8 cellular contexts compared by ENCODE assay signal in the genomic region with DNA sequence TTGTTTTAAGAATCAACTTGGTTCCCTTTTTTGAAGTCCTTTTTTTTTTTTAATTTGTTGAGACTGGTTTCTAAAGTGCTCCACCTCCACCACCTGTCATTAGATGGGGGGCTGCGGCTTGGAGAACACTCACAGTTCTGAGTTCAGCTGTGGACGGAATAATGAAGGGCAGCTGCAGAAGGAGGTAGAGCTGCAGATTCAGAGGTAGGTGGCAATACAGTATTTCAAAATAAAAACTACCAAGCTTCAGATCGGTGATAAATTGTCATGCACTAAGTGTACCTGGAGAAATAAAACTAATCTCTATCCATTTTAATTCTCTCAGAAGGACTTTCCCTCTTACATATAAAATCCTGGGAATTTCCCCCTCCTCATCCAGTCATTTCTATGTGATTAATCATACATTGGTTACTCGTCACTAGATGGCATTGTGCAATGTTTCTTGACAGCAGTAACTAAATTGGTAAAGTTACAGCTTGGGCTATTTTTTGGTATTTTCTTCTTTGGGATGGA.
DNase-seq lines count a peak whose midpoint lies in the region; ATAC-seq and TF ChIP-seq lines count a peak whose summit lies in the region.

No MANE protein-coding gene starts in this region.

- H3K23ac ChIP-seq in trophoblast cell (ENCODE audit: low read length) = no peak overlapping the region

- H3K36me3 Mint-ChIP-seq in CD4-positive, alpha-beta memory T cell = peaks cover 3% of the 10 kb centered on the region in 2 donors

- intact Hi-C loops in CD4-positive, alpha-beta memory T cell (cut with micrococcal nuclease) = loop anchor here (1.0 to 5.0 kb wide), 5 partner anchors 12 to 491 kb away; no protein-coding TSS in a partner anchor
- intact Hi-C loops in PC-3 (cut with micrococcal nuclease) = loop anchor here (1.0 to 5.0 kb wide), 6 partner anchors 32 to 491 kb away; partner anchors contain the start of gene DNAH7

- peak overlapping the region; percentile 20; the same call in 1 of the 2 replicates for H2AFZ ChIP-seq in PC-3 (ENCODE audit: low read length)
- H2AFZ ChIP-seq in trophoblast cell (ENCODE audit: insufficient read depth, low read length, poor library complexity) = no peak overlapping the region

- peak overlapping the region; percentile 73 for H4K8ac ChIP-seq in trophoblast cell (ENCODE audit: low read depth, low read length)

- no CpG with 5 or more reads among the region's 4 CpGs for WGBS in trophoblast cell (ENCODE audit: extremely low coverage, insufficient coverage, insufficient read length)

- H3K27ac Mint-ChIP-seq in CD4-positive, alpha-beta memory T cell = peak overlapping the region in 6 of 7 donors; percentile 36 to 93 (median 90)

- no peak overlapping the region for H3K27ac ChIP-seq in CD4-positive, alpha-beta memory T cell (ENCODE audit: low read depth, low read length)
- H3K27ac ChIP-seq in PC-3 (ENCODE audit: low read length) (peak overlapping the region; percentile 45), trophoblast cell (ENCODE audit: low read depth, low read length) (peak overlapping the region; percentile 25)

- no peak overlapping the region for H2BK12ac ChIP-seq in trophoblast cell (ENCODE audit: low read length)

- H3K14ac ChIP-seq in trophoblast cell (ENCODE audit: low read length) = no peak overlapping the region

- H3K4me2 ChIP-seq in PC-3 (ENCODE audit: low read length) (peak overlapping the region; percentile 51), trophoblast cell (ENCODE audit: low read length) (no peak overlapping the region)

- no peaks in the 10 kb centered on the region for H3K79me1 ChIP-seq in trophoblast cell (ENCODE audit: low read length)

- no peak overlapping the region for H3K4ac ChIP-seq in trophoblast cell (ENCODE audit: low read depth, low read length)

- BruUV-seq in PC-3 (replicated peaks; lab: Mats Ljungman, UMichigan) = no TSS peak

- H3K4me3 Mint-ChIP-seq in CD4-positive, alpha-beta memory T cell = peak overlapping the region in 7 of 8 donors; percentile 25 to 70 (median 57)

- H3K9me2 ChIP-seq in PC-3 (replicated peaks; ENCODE audit: low read length) = no peaks in the 10 kb centered on the region

- H3K79me2 ChIP-seq in PC-3 (ENCODE audit: low read length) = no peaks in the 10 kb centered on the region
- no peaks in the 10 kb centered on the region for H3K79me2 ChIP-seq in trophoblast cell (ENCODE audit: control insufficient read depth, insufficient read depth, low read length, poor library complexity)

- H2BK120ac ChIP-seq in trophoblast cell (ENCODE audit: insufficient read depth, low read length, poor library complexity) = peak overlapping the region; percentile 17

- H3K9ac ChIP-seq in PC-3 (ENCODE audit: low read length) (peak overlapping the region; percentile 18; the same call in 1 of the 2 replicates), trophoblast cell (ENCODE audit: low read length) (no peak overlapping the region)

- H3K4me1 ChIP-seq in CD4-positive, alpha-beta memory T cell (ENCODE audit: insufficient read depth, low read length) = peaks cover 47% of the 10 kb centered on the region
- H3K4me1 ChIP-seq in PC-3 (ENCODE audit: insufficient read depth, low read length) = peaks cover 13% of the 10 kb centered on the region
- H3K4me1 ChIP-seq in trophoblast cell (ENCODE audit: control insufficient read depth in 1 of 2, insufficient read depth in 2 of 2, low read length in 2 of 2) = no peaks in the 10 kb centered on the region

- H3K27me3 ChIP-seq in CD4-positive, alpha-beta memory T cell (ENCODE audit: insufficient read depth, low read length) = no peaks in the 10 kb centered on the region
- H3K27me3 ChIP-seq in PC-3 (ENCODE audit: low read length) (no peaks in the 10 kb centered on the region), trophoblast cell (ENCODE audit: insufficient read depth, low read length) (no peaks in the 10 kb centered on the region)

- no peak overlapping the region for H2BK5ac ChIP-seq in trophoblast cell (ENCODE audit: low read depth, low read length, poor library complexity)

- H3K36me3 ChIP-seq in CD4-positive, alpha-beta memory T cell (ENCODE audit: insufficient read depth, low read length) = no peaks in the 10 kb centered on the region
- H3K36me3 ChIP-seq in PC-3 (ENCODE audit: low read depth, low read length) (no peaks in the 10 kb centered on the region), trophoblast cell (ENCODE audit: control insufficient read depth in 1 of 2, insufficient read depth in 2 of 2, low read length in 2 of 2) (no peaks in the 10 kb centered on the region)

- no peaks in the 10 kb centered on the region for H3F3A ChIP-seq in PC-3 (ENCODE audit: low read length, unreplicated experiment)

- no peaks in the 10 kb centered on the region for H3K27me3 Mint-ChIP-seq in CD4-positive, alpha-beta memory T cell

- peaks cover 35 to 64% (median 52%) of the 10 kb centered on the region in 4 donors for H3K4me1 Mint-ChIP-seq in CD4-positive, alpha-beta memory T cell

- CTCF ChIA-PET in CD4-positive, alpha-beta memory T cell (lab: Charles Lee; ENCODE audit: partially characterized antibody) = interaction anchor here (1.0 to 6.4 kb wide), 21 partner anchors 10 to 491 kb away, joined by 3 to 96 read pairs (median 6); partner anchors contain the start of gene SLC39A10
- CTCF ChIA-PET in PC-3 (lab: Charles Lee) = interaction anchor here (0.6 to 1.3 kb wide), 3 partner anchors 79 to 84 kb away, joined by 3 to 7 read pairs (median 4); partner anchors contain the start of gene SLC39A10

- peak overlapping the region; percentile 2 for H4K91ac ChIP-seq in trophoblast cell (ENCODE audit: low read depth, low read length)

- no peak overlapping the region for H4K12ac ChIP-seq in trophoblast cell (ENCODE audit: low read depth, low read length)

- H3K9me3 ChIP-seq in CD4-positive, alpha-beta memory T cell (ENCODE audit: control insufficient read depth in 1 of 2, low read length in 2 of 2) = no peaks in the 10 kb centered on the region
- H3K9me3 ChIP-seq in PC-3 (ENCODE audit: low read length) (no peaks in the 10 kb centered on the region), trophoblast cell (ENCODE audit: insufficient read depth, low read depth, low read length) (no peaks in the 10 kb centered on the region)

- no peak for DNase-seq in CD4-positive, alpha-beta memory T cell
- peak; percentile 94 for DNase-seq in PC-3
- DNase-seq in epidermal melanocyte (ENCODE audit: insufficient read length, low spot score) = peak; percentile 45
- peak; percentile 40 to 87 for DNase-seq in trophoblast cell
- no peak for DNase-seq in cortex of kidney (lab: John Stamatoyannopoulos, UW)

- ATAC-seq in GM18907 (IDR thresholded peaks at IDR 0.05; ENCODE audit: unreplicated experiment) (peak; percentile 89), HG03097 (IDR thresholded peaks at IDR 0.05; ENCODE audit: low FRiP score, unreplicated experiment) (peak; percentile 73), PC-3 (peak; percentile 87), HG02938 (IDR thresholded peaks at IDR 0.05; ENCODE audit: unreplicated experiment) (no peak)

- no peak overlapping the region for H2AK5ac ChIP-seq in trophoblast cell (ENCODE audit: low read length)

- peak; percentile 59 for TF ChIP-seq CTCF in PC-3 (conservative IDR thresholded peaks at IDR 0.05; ENCODE audit: low read depth, low read length)

- POLR2A ChIA-PET in CD4-positive, alpha-beta memory T cell (lab: Charles Lee; ENCODE audit: partially characterized antibody) = interaction anchor here (0.7 to 8.5 kb wide), 10 partner anchors 10 to 102 kb away, joined by 3 to 135 read pairs (median 5); partner anchors contain the start of gene SLC39A10
- POLR2A ChIA-PET in PC-3 (lab: Charles Lee; ENCODE audit: unreplicated experiment) = no interaction called here

- no peak overlapping the region for H3K4me3 ChIP-seq in CD4-positive, alpha-beta memory T cell (ENCODE audit: low read length in 2 of 2)
- no peak overlapping the region; the same call in 1 of the 2 replicates for H3K4me3 ChIP-seq in PC-3 (ENCODE audit: low read length)
- no peak overlapping the region for H3K4me3 ChIP-seq in trophoblast cell (ENCODE audit: low read depth, low read length)

- no peak overlapping the region for H3K18ac ChIP-seq in trophoblast cell (ENCODE audit: low read length)

- H4K20me1 ChIP-seq in PC-3 (ENCODE audit: low read length) = no peaks in the 10 kb centered on the region

- no peaks in the 10 kb centered on the region for H3K9me3 Mint-ChIP-seq in CD4-positive, alpha-beta memory T cell

Comparison
In these comparisons a context has a peak if more than half of its experiments do, and no peak if none do; other contexts are left out.
1. DNase-seq: peak in PC-3 (single experiment), epidermal melanocyte (single experiment) and trophoblast cell (2 of 2); none in CD4-positive, alpha-beta memory T cell (0 of 5) and cortex of kidney (single experiment).